1 cellular context compared by ENCODE assay signal in the genomic region with DNA sequence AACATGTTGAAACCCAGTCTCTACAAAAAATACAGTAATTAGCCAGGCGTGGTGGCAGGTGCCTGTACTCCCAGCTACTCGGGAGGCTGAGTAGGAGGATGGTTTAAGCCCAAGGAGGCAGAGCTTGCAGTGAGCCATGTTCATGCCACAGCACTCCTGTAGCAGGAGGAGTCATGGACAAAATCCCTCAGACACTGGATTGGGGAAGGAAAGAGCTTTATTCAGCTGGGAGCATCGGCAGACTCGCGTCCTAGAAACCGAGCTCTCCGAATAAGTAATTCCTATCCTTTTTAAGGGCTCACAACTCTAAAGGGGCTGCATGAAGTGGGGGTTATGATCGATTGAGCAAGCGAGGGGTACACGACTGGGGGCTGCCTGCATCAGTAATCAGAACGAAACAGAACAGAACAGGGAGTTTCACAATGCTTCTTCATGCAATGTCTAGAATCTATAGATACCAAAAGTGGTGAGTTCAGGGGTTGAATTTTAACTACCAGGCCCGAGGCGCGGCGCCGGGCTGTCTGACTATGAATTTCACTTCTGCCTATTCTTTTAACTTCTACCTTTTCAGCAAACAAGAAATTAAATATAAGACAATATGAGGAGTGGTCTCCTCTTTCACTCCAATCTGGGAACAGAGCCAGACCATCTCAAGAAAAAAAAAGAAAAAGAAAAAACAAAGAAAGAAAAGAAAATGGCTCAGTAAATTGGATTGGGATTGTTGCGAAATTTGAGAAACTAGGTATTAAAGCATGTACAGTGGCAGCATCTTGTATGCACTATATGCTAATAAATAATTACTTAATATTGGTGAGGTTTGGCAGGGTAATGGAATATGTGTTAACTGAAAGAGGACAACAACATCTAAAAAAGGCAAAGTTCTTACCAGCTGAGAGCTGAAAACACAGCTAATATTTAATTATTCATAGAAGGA.
TF ChIP-seq lines count a peak whose summit lies in the region.

No MANE protein-coding gene starts in this region.

TF ChIP-seq in HepG2, 621 proteins besides CTCF, POLR2A, EP300 and RAD21 (continued from another document):
- TF ChIP-seq MAF1 (CRISPR knock-in tag; IDR thresholded peaks at IDR 0.05; ENCODE audit: borderline replicate concordance) (no peak), ZNF101 (CRISPR knock-in tag; IDR thresholded peaks at IDR 0.05; ENCODE audit: borderline replicate concordance, low read depth) (no peak), ZNF24 (IDR thresholded peaks at IDR 0.05) (no peak), ZNF30 (CRISPR knock-in tag; IDR thresholded peaks at IDR 0.05) (no peak), KDM2A (CRISPR knock-in tag; IDR thresholded peaks at IDR 0.05; ENCODE audit: borderline replicate concordance, low read depth) (peak; percentile 24; the same call in 1 of the 2 replicates), SOX13 (IDR thresholded peaks at IDR 0.05) (no peak), SOX13 (CRISPR knock-in tag; conservative IDR thresholded peaks at IDR 0.05 in 1 of 2, IDR thresholded peaks at IDR 0.05 in 1 of 2) (peak in 1 of 2 experiments; percentile 50; a peak in 2 of 4 replicates), TOPORS (CRISPR knock-in tag; IDR thresholded peaks at IDR 0.05) (no peak), SRSF9 (IDR thresholded peaks at IDR 0.05; ENCODE audit: borderline replicate concordance, insufficient read depth, low read depth, low read length, poor library complexity, severe bottlenecking) (no peak), IRF2 (CRISPR knock-in tag; IDR thresholded peaks at IDR 0.05) (0 out of 2 replicates have a peak, but pooled peaks have one; percentile 15), KAT8 (CRISPR knock-in tag; IDR thresholded peaks at IDR 0.05) (no peak), ZNF292 (CRISPR knock-in tag; IDR thresholded peaks at IDR 0.05; ENCODE audit: borderline replicate concordance, low read depth) (no peak; the same call in 1 of the 2 replicates), PLRG1 (conservative IDR thresholded peaks at IDR 0.05) (no peak), ZSCAN29 (CRISPR knock-in tag; conservative IDR thresholded peaks at IDR 0.05) (no peak), TARDBP (CRISPR knock-in tag; IDR thresholded peaks at IDR 0.05) (0 out of 2 replicates have a peak, but pooled peaks have one; percentile 7), ZNF331 (CRISPR knock-in tag; IDR thresholded peaks at IDR 0.05) (no peak), SATB2 (CRISPR knock-in tag; IDR thresholded peaks at IDR 0.05) (no peak), ZNF614 (CRISPR knock-in tag; IDR thresholded peaks at IDR 0.05; ENCODE audit: borderline replicate concordance) (peak; percentile 60; the same call in 1 of the 2 replicates), KLF16 (CRISPR knock-in tag; IDR thresholded peaks at IDR 0.05) (peak in 1 of 2 experiments; percentile 37; a peak in 1 of 4 replicates)
- TF ChIP-seq, protein P1, sequence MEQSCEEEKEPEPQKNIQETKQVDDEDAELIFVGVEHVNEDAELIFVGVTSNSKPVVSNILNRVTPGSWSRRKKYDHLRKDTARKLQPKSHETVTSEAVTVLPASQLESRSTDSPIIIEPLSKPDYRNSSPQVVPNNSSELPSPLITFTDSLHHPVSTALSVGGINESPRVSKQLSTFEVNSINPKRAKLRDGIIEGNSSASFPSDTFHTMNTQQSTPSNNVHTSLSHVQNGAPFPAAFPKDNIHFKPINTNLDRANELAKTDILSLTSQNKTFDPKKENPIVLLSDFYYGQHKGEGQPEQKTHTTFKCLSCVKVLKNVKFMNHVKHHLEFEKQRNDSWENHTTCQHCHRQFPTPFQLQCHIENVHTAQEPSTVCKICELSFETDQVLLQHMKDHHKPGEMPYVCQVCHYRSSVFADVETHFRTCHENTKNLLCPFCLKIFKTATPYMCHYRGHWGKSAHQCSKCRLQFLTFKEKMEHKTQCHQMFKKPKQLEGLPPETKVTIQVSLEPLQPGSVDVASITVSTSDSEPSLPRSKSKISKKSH (CRISPR knock-in tag; IDR thresholded peaks at IDR 0.05; ENCODE audit: borderline replicate concordance): 0 out of 2 replicates have a peak, but pooled peaks have one; percentile 47
- TF ChIP-seq, protein P2, sequence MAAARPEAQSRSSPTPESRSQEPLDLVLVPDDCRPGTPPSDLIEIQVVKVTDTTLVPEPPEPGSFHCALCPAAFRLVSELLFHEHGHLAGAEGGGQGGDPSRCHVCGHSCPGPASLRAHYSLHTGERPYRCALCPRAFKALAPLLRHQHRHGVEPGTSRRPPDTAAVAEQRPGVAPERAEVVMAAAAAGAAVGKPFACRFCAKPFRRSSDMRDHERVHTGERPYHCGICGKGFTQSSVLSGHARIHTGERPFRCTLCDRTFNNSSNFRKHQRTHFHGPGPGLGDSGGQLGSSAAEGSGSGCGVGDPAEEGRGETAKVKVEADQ (CRISPR knock-in tag; IDR thresholded peaks at IDR 0.05; ENCODE audit: borderline replicate concordance): no peak
- TF ChIP-seq, protein P3, sequence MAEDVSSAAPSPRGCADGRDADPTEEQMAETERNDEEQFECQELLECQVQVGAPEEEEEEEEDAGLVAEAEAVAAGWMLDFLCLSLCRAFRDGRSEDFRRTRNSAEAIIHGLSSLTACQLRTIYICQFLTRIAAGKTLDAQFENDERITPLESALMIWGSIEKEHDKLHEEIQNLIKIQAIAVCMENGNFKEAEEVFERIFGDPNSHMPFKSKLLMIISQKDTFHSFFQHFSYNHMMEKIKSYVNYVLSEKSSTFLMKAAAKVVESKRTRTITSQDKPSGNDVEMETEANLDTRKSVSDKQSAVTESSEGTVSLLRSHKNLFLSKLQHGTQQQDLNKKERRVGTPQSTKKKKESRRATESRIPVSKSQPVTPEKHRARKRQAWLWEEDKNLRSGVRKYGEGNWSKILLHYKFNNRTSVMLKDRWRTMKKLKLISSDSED (CRISPR knock-in tag; IDR thresholded peaks at IDR 0.05): no peak
